Comparison of ENCODE assay signal across 23 cellular contexts in genomic region chr22:36016656-36017055, GRCh38. TPM values are rescaled to one million over a fixed set of nuclear protein-coding genes. Genes with fewer than 3 reads are reported as not detected.
DNase-seq lines count a peak whose midpoint lies in the region; ATAC-seq and TF ChIP-seq lines count a peak whose summit lies in the region.
"Had no signal": no experiment of that assay in that cellular context is flagged by ENCODE, and none has a peak within 500 bp of the region (broad histone marks: within the 10 kb centered on the region; RNA-seq: fewer than 3 reads in every experiment).

No MANE protein-coding gene starts in this region.

- H3K27me3 ChIP-seq in BLaER1: no peaks in the 10 kb centered on the region
- no peaks in the 10 kb centered on the region for H3K27me3 ChIP-seq in rectal smooth muscle tissue (ENCODE audit: control insufficient read depth, insufficient read depth, low read length)
- H3K27me3 ChIP-seq: SJSA1 had no signal

- H3K4me2 ChIP-seq in BLaER1: peak overlapping the region; percentile 65

- ATAC-seq in omental fat pad (ENCODE audit: low FRiP score): no peak
- ATAC-seq: esophagus mucosa had no signal

- no peaks in the 10 kb centered on the region for H4K20me1 ChIP-seq in BLaER1

- TF ChIP-seq CTCF in fibroblast of the aortic adventitia (IDR thresholded peaks at IDR 0.05; ENCODE audit: insufficient read depth, low read length): no peak
- TF ChIP-seq CTCF in omental fat pad (IDR thresholded peaks at IDR 0.05): no peak

- H3K4me3 ChIP-seq in BLaER1 (no peak overlapping the region), SK-N-MC (no peak overlapping the region), fibroblast of the aortic adventitia (ENCODE audit: low read depth, low read length) (no peak overlapping the region), rectal smooth muscle tissue (ENCODE audit: low read length) (no peak overlapping the region)
- H3K4me3 ChIP-seq: SJSA1 had no signal

- H3K9ac ChIP-seq in BLaER1 (no peak overlapping the region), SK-N-MC (ENCODE audit: insufficient read length) (no peak overlapping the region), rectal smooth muscle tissue (ENCODE audit: low read length) (no peak overlapping the region)

- DNase-seq in SK-N-MC (ENCODE audit: low read depth, low spot score) (no peak), fibroblast of the aortic adventitia (ENCODE audit: low read depth) (peak; percentile 56), NCI-H2171 treated with DMSO at 0.1 percent for 48 hours (lab: John Stamatoyannopoulos, UW) (no peak), omental fat pad (ENCODE audit: low spot score) (no peak), AML-193 (lab: John Stamatoyannopoulos, UW) (no peak), NCI-H187 (lab: John Stamatoyannopoulos, UW) (no peak)
- DNase-seq: activated CD4-positive, alpha-beta memory T cell treated with anti-CD3 and anti-CD28 coated beads, Interleukin-2, amount 10 ng/mL, durations not matched to agents 7 days and 5 days; activated CD4-positive, CD25-positive, alpha-beta regulatory T cell; activated naive CD4-positive, alpha-beta T cell treated with anti-CD3 and anti-CD28 coated beads, Interleukin-2, amount 10 ng/mL, durations not matched to agents 7 days and 5 days; activated T-cell treated with anti-CD3 and anti-CD28 coated beads, Interleukin-2, amount 50 U/mL, for 24 hours; aorta; CD4-positive, alpha-beta T cell; effector CD8-positive, alpha-beta T cell; H7; left cardiac atrium; midbrain; NCI-H1092; NCI-H2029 treated with DMSO at 0.1 percent for 48 hours; stimulated activated CD8-positive, alpha-beta memory T cell treated with anti-CD3 and anti-CD28 coated beads, Interleukin-4, amount 100 ng/mL, for 48 hours had no signal

- H3K4me1 ChIP-seq in BLaER1: peaks cover 39% of the 10 kb centered on the region
- H3K4me1 ChIP-seq in rectal smooth muscle tissue (ENCODE audit: control insufficient read depth, insufficient read depth, low read length): peaks cover 37% of the 10 kb centered on the region

- H3K36me3 ChIP-seq in BLaER1 (no peaks in the 10 kb centered on the region), SK-N-MC (ENCODE audit: insufficient read depth, low read length) (peaks cover 4% of the 10 kb centered on the region; the same call in 1 of the 2 replicates), rectal smooth muscle tissue (ENCODE audit: control insufficient read depth, insufficient read depth, low read length) (no peaks in the 10 kb centered on the region)

- H3K9me3 ChIP-seq in BLaER1 (no peaks in the 10 kb centered on the region), SK-N-MC (ENCODE audit: low read depth, low read length) (no peaks in the 10 kb centered on the region)
- H3K9me3 ChIP-seq: SJSA1 had no signal

- no peak overlapping the region for H3K27ac ChIP-seq in BLaER1
- 0 out of 2 replicates have a peak overlapping the region, but pooled peaks have one; percentile 6 for H3K27ac ChIP-seq in SK-N-MC
- H3K27ac ChIP-seq in rectal smooth muscle tissue (ENCODE audit: low read depth, low read length): peak overlapping the region; percentile 68
- H3K27ac ChIP-seq: SJSA1 had no signal

RNA-seq across cellular contexts. Expression of gene RBFOX2, which starts 12.0 kb away (rescaled TPM):
- 85.8 and 187 TPM in 2 replicates for total RNA-seq in fibroblast of the aortic adventitia (ENCODE audit: low replicate concordance)
- total RNA-seq in omental fat pad: 10 to 100 TPM; 41.2 to 80.7 (median 60.1) TPM
